In genomic region chr2:71528749-71529148, GRCh38 we compare ENCODE assay signal across 18 cellular contexts.
DNase-seq lines count a peak whose midpoint lies in the region; ATAC-seq and TF ChIP-seq lines count a peak whose summit lies in the region.
"Had no signal": no experiment of that assay in that cellular context is flagged by ENCODE, and none has a peak within 500 bp of the region (broad histone marks: within the 10 kb centered on the region; RNA-seq: fewer than 3 reads in every experiment).

No MANE protein-coding gene starts in this region.

- H3K79me2 ChIP-seq in mammary epithelial cell (ENCODE audit: insufficient read depth, low read length) = no peaks in the 10 kb centered on the region
- H3K79me2 ChIP-seq in osteoblast (ENCODE audit: insufficient read depth, low read length) = no peaks in the 10 kb centered on the region
- H3K79me2 ChIP-seq in Karpas-422 (ENCODE audit: low read length) = no peaks in the 10 kb centered on the region

- dilution Hi-C loops in mammary epithelial cell (cut with HindIII; ENCODE audit: low sequenced_read_pairs) = loop anchor here (5.0 kb wide), 1 partner anchor 66 kb away; no protein-coding TSS in a partner anchor

- in situ Hi-C loops in mammary epithelial cell (cut with MboI; ENCODE audit: low sequenced_read_pairs in 2 of 2) = loop anchor here in 1 of 2 donors (25.0 kb wide), 1 partner anchor 1034 kb away; no protein-coding TSS in a partner anchor

- no peaks in the 10 kb centered on the region for H3K36me3 Mint-ChIP-seq in MCF 10A (ENCODE audit: insufficient read depth, unreplicated experiment)
- peaks cover 83% of the 10 kb centered on the region for H3K36me3 Mint-ChIP-seq in endothelial cell (ENCODE audit: low read depth, unreplicated experiment)
- H3K36me3 Mint-ChIP-seq: CD8-positive, alpha-beta T cell had no signal

- no peak overlapping the region for H3K4me2 ChIP-seq in mammary epithelial cell (ENCODE audit: insufficient read depth, low read depth, low read length)
- H3K4me2 ChIP-seq in osteoblast (ENCODE audit: insufficient read depth, low read length) = no peak overlapping the region
- H3K4me2 ChIP-seq in Karpas-422 (ENCODE audit: low read depth, low read length, poor library complexity, severe bottlenecking) = no peak overlapping the region
- H3K4me2 ChIP-seq: BLaER1 treated with 17β-estradiol and CSF1 and Interleukin-3, amounts not matched to agents 10 nM and 100 nM had no signal

- intact Hi-C loops in MCF 10A (cut with micrococcal nuclease) = no loop called here
- intact Hi-C loops in mammary epithelial cell (cut with micrococcal nuclease) = no loop called here
- intact Hi-C loops in upper lobe of right lung (cut with DNase I) = no loop called here
- intact Hi-C loops in lower lobe of right lung (cut with DNase I) = no loop called here

- H3K9me3 Mint-ChIP-seq in MCF 10A (ENCODE audit: unreplicated experiment) (peaks cover 8% of the 10 kb centered on the region), endothelial cell (ENCODE audit: unreplicated experiment) (no peaks in the 10 kb centered on the region)
- H3K9me3 Mint-ChIP-seq: CD8-positive, alpha-beta T cell; H9 had no signal

- H3K27me3 Mint-ChIP-seq in MCF 10A (ENCODE audit: insufficient read depth, unreplicated experiment) (peaks cover 28% of the 10 kb centered on the region), endothelial cell (ENCODE audit: unreplicated experiment) (peaks cover 27% of the 10 kb centered on the region)

- H2AFZ ChIP-seq in mammary epithelial cell (ENCODE audit: low read depth, low read length) (no peak overlapping the region), osteoblast (ENCODE audit: low read length) (no peak overlapping the region), Karpas-422 (ENCODE audit: low read length) (no peak overlapping the region)

- H3K4me1 ChIP-seq in mammary epithelial cell (ENCODE audit: insufficient read depth, low read length) (peaks cover 21% of the 10 kb centered on the region), osteoblast (ENCODE audit: insufficient read depth, low read length) (peaks cover 6% of the 10 kb centered on the region), upper lobe of right lung (no peaks in the 10 kb centered on the region), Karpas-422 (ENCODE audit: low read length) (no peaks in the 10 kb centered on the region), lower lobe of right lung (no peaks in the 10 kb centered on the region)

- H3K27me3 ChIP-seq in mammary epithelial cell (ENCODE audit: insufficient read depth, low read length) (no peaks in the 10 kb centered on the region), osteoblast (ENCODE audit: insufficient read depth, low read length) (peaks cover 19% of the 10 kb centered on the region), upper lobe of right lung (no peaks in the 10 kb centered on the region), Karpas-422 (ENCODE audit: low read length) (no peaks in the 10 kb centered on the region), lower lobe of right lung (ENCODE audit: low read depth) (no peaks in the 10 kb centered on the region)
- H3K27me3 ChIP-seq: BLaER1 treated with 17β-estradiol and CSF1 and Interleukin-3, amounts not matched to agents 10 nM and 100 nM had no signal

- ATAC-seq in upper lobe of right lung (no peak), lower lobe of right lung (no peak)
- ATAC-seq: CD8-positive, alpha-beta T cell; GM12878 had no signal

- H3K4me3 Mint-ChIP-seq in MCF 10A (ENCODE audit: unreplicated experiment) (no peak overlapping the region), endothelial cell (ENCODE audit: unreplicated experiment) (peak overlapping the region; percentile 65)
- H3K4me3 Mint-ChIP-seq: B cell; CD8-positive, alpha-beta T cell; H9 had no signal

- POLR2A ChIA-PET in MCF 10A (lab: Yijun Ruan, JAX) = no interaction called here

- no peak overlapping the region for H3K9ac ChIP-seq in mammary epithelial cell (ENCODE audit: insufficient read depth, low read length)
- no peak overlapping the region for H3K9ac ChIP-seq in Karpas-422 (ENCODE audit: low read length)
- H3K9ac ChIP-seq: BLaER1 treated with 17β-estradiol and CSF1 and Interleukin-3, amounts not matched to agents 10 nM and 100 nM had no signal

- H3K4me1 Mint-ChIP-seq in MCF 10A (ENCODE audit: insufficient read depth, unreplicated experiment) (peaks cover 4% of the 10 kb centered on the region), endothelial cell (ENCODE audit: unreplicated experiment) (peaks cover 55% of the 10 kb centered on the region)
- H3K4me1 Mint-ChIP-seq: B cell had no signal

- H3K27ac Mint-ChIP-seq in MCF 10A (ENCODE audit: low read depth, unreplicated experiment) (peak overlapping the region; percentile 11), endothelial cell (ENCODE audit: unreplicated experiment) (peak overlapping the region; percentile 92)
- H3K27ac Mint-ChIP-seq: B cell; CD8-positive, alpha-beta T cell; H9 had no signal

- WGBS in mammary epithelial cell (ENCODE audit: low coverage, missing lambda C conversion rate) = 92% methylated on average over 3 of the region's 4 CpGs

- H4K20me1 ChIP-seq in mammary epithelial cell (ENCODE audit: insufficient read depth, low read length) = no peaks in the 10 kb centered on the region
- H4K20me1 ChIP-seq in osteoblast (ENCODE audit: insufficient read depth, low read length) = no peaks in the 10 kb centered on the region
- H4K20me1 ChIP-seq in Karpas-422 (ENCODE audit: insufficient read depth, low read depth, low read length) = no peaks in the 10 kb centered on the region; the same call in 1 of the 2 replicates

- TF ChIP-seq CTCF in MCF 10A (IDR thresholded peaks at IDR 0.05; ENCODE audit: unreplicated experiment) (no peak), mammary epithelial cell (conservative IDR thresholded peaks at IDR 0.05 in 1 of 2, IDR thresholded peaks at IDR 0.05 in 1 of 2; ENCODE audit: extremely low read depth in 1 of 2, insufficient read depth in 1 of 2, low read depth in 1 of 2, low read length in 2 of 2) (no peak), endothelial cell (IDR thresholded peaks at IDR 0.05; ENCODE audit: unreplicated experiment) (no peak), osteoblast (IDR thresholded peaks at IDR 0.05; ENCODE audit: extremely low read depth, low read depth, low read length) (no peak), upper lobe of right lung (IDR thresholded peaks at IDR 0.05) (no peak), lower lobe of right lung (IDR thresholded peaks at IDR 0.05) (no peak)

- no peak for DNase-seq in MCF 10A (ENCODE audit: unreplicated experiment)
- DNase-seq in mammary epithelial cell = no peak
- DNase-seq in endothelial cell (ENCODE audit: low spot score) = no peak
- DNase-seq in osteoblast (ENCODE audit: insufficient read length, low spot score, missing footprints) = peak; percentile 74
- DNase-seq in upper lobe of right lung = peak; percentile 53
- no peak for DNase-seq in Karpas-422
- DNase-seq in HCEC 1CT = no peak
- no peak for DNase-seq in lower lobe of right lung
- DNase-seq: 8988T; Calu3; CD8-positive, alpha-beta T cell; DMS79 treated with DMSO at 0.1 percent for 48 hours; GF-D8; GOT3 had no signal

- CTCF ChIA-PET in MCF 10A (lab: Yijun Ruan, JAX) = interaction anchor here (0.8 to 1.2 kb wide), 3 partner anchors 18 to 36 kb away, joined by 3 read pairs; no protein-coding TSS in a partner anchor
- CTCF ChIA-PET in mammary epithelial cell (lab: Charles Lee; ENCODE audit: low non-redundant PET) = no interaction called here

- H3K27ac ChIP-seq in mammary epithelial cell (ENCODE audit: insufficient read depth, low read depth, low read length) = no peak overlapping the region
- H3K27ac ChIP-seq in osteoblast (ENCODE audit: low read depth, low read length) = no peak overlapping the region
- no peak overlapping the region for H3K27ac ChIP-seq in upper lobe of right lung
- H3K27ac ChIP-seq in Karpas-422 (ENCODE audit: low read length) = no peak overlapping the region
- H3K27ac ChIP-seq in lower lobe of right lung = no peak overlapping the region
- H3K27ac ChIP-seq: BLaER1 treated with 17β-estradiol and CSF1 and Interleukin-3, amounts not matched to agents 10 nM and 100 nM had no signal

- BruUV-seq in MCF 10A (replicated peaks; lab: Mats Ljungman, UMichigan) (no TSS peak), mammary epithelial cell (replicated peaks; lab: Mats Ljungman, UMichigan) (no TSS peak)

- no peaks in the 10 kb centered on the region for H3K9me2 ChIP-seq in Karpas-422 (replicated peaks; ENCODE audit: insufficient read depth, low read length)

- H3K4me3 ChIP-seq in mammary epithelial cell (replicated peaks in 1 of 3; ENCODE audit: insufficient read depth in 1 of 3, low read depth in 2 of 3, low read length in 3 of 3) (no peak overlapping the region), osteoblast (ENCODE audit: insufficient read depth, low read length) (no peak overlapping the region), upper lobe of right lung (no peak overlapping the region), Karpas-422 (ENCODE audit: low read length) (no peak overlapping the region), lower lobe of right lung (no peak overlapping the region)
- H3K4me3 ChIP-seq: BLaER1 treated with 17β-estradiol and CSF1 and Interleukin-3, amounts not matched to agents 10 nM and 100 nM; GM12878 had no signal

- no peaks in the 10 kb centered on the region for H3K9me3 ChIP-seq in mammary epithelial cell (replicated peaks; ENCODE audit: insufficient read depth, low read length)
- H3K9me3 ChIP-seq in osteoblast (ENCODE audit: low read depth, low read length) = no peaks in the 10 kb centered on the region
- H3K9me3 ChIP-seq in upper lobe of right lung = no peaks in the 10 kb centered on the region
- H3K9me3 ChIP-seq in Karpas-422 (ENCODE audit: low read length) = no peaks in the 10 kb centered on the region
- H3K9me3 ChIP-seq in lower lobe of right lung = no peaks in the 10 kb centered on the region
- H3K9me3 ChIP-seq: BLaER1 treated with 17β-estradiol and CSF1 and Interleukin-3, amounts not matched to agents 10 nM and 100 nM had no signal

- H3K36me3 ChIP-seq in mammary epithelial cell (ENCODE audit: insufficient read depth, low read length) (no peaks in the 10 kb centered on the region), osteoblast (ENCODE audit: insufficient read depth, low read length) (no peaks in the 10 kb centered on the region), upper lobe of right lung (no peaks in the 10 kb centered on the region), Karpas-422 (ENCODE audit: insufficient read depth, low read length) (no peaks in the 10 kb centered on the region), lower lobe of right lung (peaks cover 6% of the 10 kb centered on the region)

Comparison
In these comparisons a context has a peak if more than half of its experiments do, and no peak if none do; other contexts are left out.
1. DNase-seq: peak in osteoblast (single experiment) and upper lobe of right lung (single experiment); none in MCF 10A (single experiment), mammary epithelial cell (single experiment), endothelial cell (single experiment), Karpas-422 (single experiment), HCEC 1CT (single experiment) and lower lobe of right lung (single experiment).